Comparison of ENCODE assay signal across 7 cellular contexts in the genomic region with DNA sequence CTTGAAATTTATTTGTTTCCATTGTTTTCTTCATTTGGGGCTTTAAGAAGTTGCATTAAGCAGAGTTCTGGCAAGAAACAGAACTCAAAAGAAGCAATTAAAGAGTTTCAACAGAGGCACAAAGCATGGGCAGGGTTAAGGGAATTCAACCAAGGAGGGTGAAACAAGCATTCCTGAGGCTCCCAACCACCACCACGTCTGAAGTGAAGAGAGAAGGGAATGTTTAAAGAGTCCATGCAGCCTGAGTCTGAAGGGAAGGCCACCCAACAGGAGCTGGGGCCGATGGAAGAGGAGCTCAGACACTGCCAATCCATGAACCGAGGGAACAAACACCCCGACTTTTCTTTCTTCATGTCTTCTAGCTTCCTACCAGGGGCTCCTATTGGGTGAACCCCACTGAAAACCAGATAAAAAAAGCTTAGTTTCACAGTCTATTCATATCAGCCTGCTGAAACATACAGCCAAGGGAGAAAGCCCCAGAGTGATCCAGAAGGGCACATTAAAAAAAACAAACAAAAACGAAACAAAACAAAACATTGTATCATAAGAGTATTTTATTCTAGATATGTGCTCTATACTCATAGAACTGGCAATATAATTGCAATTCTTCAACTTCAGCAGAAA.
DNase-seq lines count a peak whose midpoint lies in the region; ATAC-seq, FAIRE-seq and TF ChIP-seq lines count a peak whose summit lies in the region.
"Not testable (repeated sequence)": the region's sequence is repeated elsewhere in the genome, so short reads cannot be mapped to it uniquely, and the experiment has no call there.

No MANE protein-coding gene starts in this region.

- H3K9me2 ChIP-seq in GM23338 (ENCODE audit: insufficient read depth): not testable (repeated sequence)

- FAIRE-seq in A549 (lab: Jason Lieb, UNC) (peak; percentile 96), GM18507 (lab: Jason Lieb, UNC) (peak; percentile 75)

- H3K36me3 Mint-ChIP-seq in GM23338 (ENCODE audit: low read depth); neural progenitor cell: not testable (repeated sequence)

- not testable (repeated sequence) for H3K4me1 ChIP-seq in A549; GM23338 (ENCODE audit: insufficient read depth); adipocyte (ENCODE audit: control insufficient read depth, insufficient read depth, low read length)
- H3K4me1 ChIP-seq in neural progenitor cell: peaks cover 10% of the 10 kb centered on the region

- H3K9ac ChIP-seq in adipocyte (ENCODE audit: low read length): peak overlapping the region; percentile 56
- H3K9ac ChIP-seq in neural progenitor cell: not testable (repeated sequence)

- H3K79me2 ChIP-seq in GM23338 (replicated peaks; ENCODE audit: insufficient read depth); neural progenitor cell (ENCODE audit: low read depth): not testable (repeated sequence)

- POLR2A ChIA-PET in A549 (lab: Yijun Ruan, JAX): not testable (repeated sequence)

- not testable (repeated sequence) for H3F3A ChIP-seq in GM23338 (replicated peaks; ENCODE audit: low read depth); neural progenitor cell (ENCODE audit: low read depth)

- H3K4me1 Mint-ChIP-seq in GM23338, neural progenitor cell: not testable (repeated sequence)

- ATAC-seq in A549: not testable (repeated sequence)
- ATAC-seq in GM23338 (peak; percentile 66), HG02852 (IDR thresholded peaks at IDR 0.05; ENCODE audit: unreplicated experiment) (peak; percentile 60), HG03442 (IDR thresholded peaks at IDR 0.05; ENCODE audit: unreplicated experiment) (peak; percentile 43)

- H3K27me3 Mint-ChIP-seq in GM23338 (ENCODE audit: insufficient read depth, low read depth, poor library complexity); neural progenitor cell (ENCODE audit: insufficient read depth, low read depth): not testable (repeated sequence)

- not testable (repeated sequence) for H3K27ac ChIP-seq in A549; GM23338 (ENCODE audit: low read depth)
- H3K27ac ChIP-seq in neural progenitor cell: peak overlapping the region; percentile 63

- DNase-seq in A549 (ENCODE audit: low read depth in 1 of 2, low spot score in 1 of 2); GM18507 (ENCODE audit: extremely low spot score, insufficient read length, low read depth); GM23338 (ENCODE audit: low spot score); adipocyte (ENCODE audit: low read depth); neural progenitor cell (ENCODE audit: low spot score): not testable (repeated sequence)

- not testable (repeated sequence) for H3K4me3 ChIP-seq in A549, GM23338, neural progenitor cell
- peak overlapping the region; percentile 54 for H3K4me3 ChIP-seq in adipocyte (ENCODE audit: low read length)

- CTCF ChIA-PET in A549 (lab: Yijun Ruan, JAX): not testable (repeated sequence)

- WGBS in A549 (ENCODE audit: missing lambda C conversion rate): 35% methylated on average over 1 of the region's 5 CpGs

- TF ChIP-seq RAD21 in A549 (conservative IDR thresholded peaks at IDR 0.05 in 1 of 2, IDR thresholded peaks at IDR 0.05 in 1 of 2): not testable (repeated sequence)

- TF ChIP-seq CTCF in A549 (IDR thresholded peaks at IDR 0.05); GM23338 (conservative IDR thresholded peaks at IDR 0.05; ENCODE audit: low read depth in 2 of 2); neural progenitor cell (IDR thresholded peaks at IDR 0.05): not testable (repeated sequence)

- H3K9me3 Mint-ChIP-seq in GM23338, neural progenitor cell: not testable (repeated sequence)

- H3K27ac Mint-ChIP-seq in GM23338, neural progenitor cell: not testable (repeated sequence)

- H3K27me3 ChIP-seq in GM23338 (ENCODE audit: insufficient read depth); adipocyte (replicated peaks; ENCODE audit: control insufficient read depth, insufficient read depth, low read length); neural progenitor cell: not testable (repeated sequence)

- H2AFZ ChIP-seq in GM23338; neural progenitor cell (replicated peaks): not testable (repeated sequence)

- H3K4me3 Mint-ChIP-seq in GM23338, neural progenitor cell: not testable (repeated sequence)

- TF ChIP-seq EP300 in A549 (IDR thresholded peaks at IDR 0.05): not testable (repeated sequence)

- not testable (repeated sequence) for H3K4me2 ChIP-seq in A549, GM23338
- H3K4me2 ChIP-seq in neural progenitor cell: peak overlapping the region; percentile 35

- TF ChIP-seq POLR2A in A549 (IDR thresholded peaks at IDR 0.05; ENCODE audit: low read length): not testable (repeated sequence)

- not testable (repeated sequence) for H3K36me3 ChIP-seq in GM23338 (ENCODE audit: insufficient read depth); adipocyte (ENCODE audit: control insufficient read depth, insufficient read depth, low read length, severe bottlenecking); neural progenitor cell

- not testable (repeated sequence) for H3K9me3 ChIP-seq in A549; adipocyte (ENCODE audit: control insufficient read depth, low read length); neural progenitor cell (ENCODE audit: low read depth)

- not testable (repeated sequence) for H4K20me1 ChIP-seq in GM23338 (replicated peaks; ENCODE audit: insufficient read depth); neural progenitor cell (ENCODE audit: low read depth)
